In genomic region chr20:31723282-31724078, GRCh38 we compare ENCODE assay signal across 1 cellular context.
TF ChIP-seq lines count a peak whose summit lies in the region.

No MANE protein-coding gene starts in this region.

TF ChIP-seq in HepG2, 621 proteins besides CTCF, POLR2A, EP300 and RAD21 (continued from another document and continues in another):
- peak; percentile 99 for TF ChIP-seq MAZ (IDR thresholded peaks at IDR 0.05; ENCODE audit: borderline replicate concordance, low read depth, low read length)
- peak; percentile 100 for TF ChIP-seq MAZ (CRISPR knock-in tag; IDR thresholded peaks at IDR 0.05; ENCODE audit: low read depth)
- peak; percentile 32; the same call in 1 of the 2 replicates for TF ChIP-seq ZBTB21 (CRISPR knock-in tag; IDR thresholded peaks at IDR 0.05)
- TF ChIP-seq DZIP1 (CRISPR knock-in tag; IDR thresholded peaks at IDR 0.05) = no peak
- TF ChIP-seq DR1 (CRISPR knock-in tag; IDR thresholded peaks at IDR 0.05) = peak; percentile 84
- TF ChIP-seq PRMT3 (CRISPR knock-in tag; IDR thresholded peaks at IDR 0.05; ENCODE audit: borderline replicate concordance, low read depth) = peak; percentile 84; the same call in 1 of the 2 replicates
- TF ChIP-seq FOXA3 (CRISPR knock-in tag; IDR thresholded peaks at IDR 0.05) = peak; percentile 70
- no peak for TF ChIP-seq GPBP1L1 (CRISPR knock-in tag; IDR thresholded peaks at IDR 0.05)
- peak; percentile 85 for TF ChIP-seq SAFB2 (CRISPR knock-in tag; IDR thresholded peaks at IDR 0.05; ENCODE audit: borderline replicate concordance, low read depth)
- TF ChIP-seq KLF12 (CRISPR knock-in tag; IDR thresholded peaks at IDR 0.05; ENCODE audit: borderline replicate concordance) = peak; percentile 92; the same call in 1 of the 2 replicates
- TF ChIP-seq PHF21A (CRISPR knock-in tag; IDR thresholded peaks at IDR 0.05) = peak; percentile 81
- TF ChIP-seq ZFP82 (CRISPR knock-in tag; IDR thresholded peaks at IDR 0.05; ENCODE audit: borderline replicate concordance) = peak; percentile 95
- peak; percentile 75; the same call in 2 of the 3 replicates for TF ChIP-seq MXI1 (IDR thresholded peaks at IDR 0.05; ENCODE audit: borderline replicate concordance, low read depth, low read length)
- TF ChIP-seq ZMYM4 (CRISPR knock-in tag; IDR thresholded peaks at IDR 0.05) = peak; percentile 89
- TF ChIP-seq FOXK1 (CRISPR knock-in tag; IDR thresholded peaks at IDR 0.05; ENCODE audit: borderline replicate concordance, low read depth) = peak; percentile 12
- peak; percentile 68 for TF ChIP-seq TFDP1 (CRISPR knock-in tag; IDR thresholded peaks at IDR 0.05; ENCODE audit: borderline replicate concordance)
- TF ChIP-seq PHF8 (CRISPR knock-in tag; IDR thresholded peaks at IDR 0.05) = peak; percentile 94
- peak; percentile 91 for TF ChIP-seq ZNF563 (CRISPR knock-in tag; IDR thresholded peaks at IDR 0.05)
- peak; percentile 74; the same call in 1 of the 2 replicates for TF ChIP-seq ZNF704 (CRISPR knock-in tag; IDR thresholded peaks at IDR 0.05; ENCODE audit: borderline replicate concordance)
- TF ChIP-seq ZSCAN22 (CRISPR knock-in tag; IDR thresholded peaks at IDR 0.05) = no peak; the same call in none of the 2 replicates
- TF ChIP-seq AKAP8 (CRISPR knock-in tag; IDR thresholded peaks at IDR 0.05) = 0 out of 2 replicates have a peak, but pooled peaks have one; percentile 86
- peak; percentile 51; the same call in 1 of the 2 replicates for TF ChIP-seq MZF1 (CRISPR knock-in tag; IDR thresholded peaks at IDR 0.05; ENCODE audit: borderline replicate concordance)
- TF ChIP-seq ZXDC (CRISPR knock-in tag; IDR thresholded peaks at IDR 0.05) = 0 out of 2 replicates have a peak, but pooled peaks have one; percentile 69
- peak; percentile 57; the same call in 1 of the 2 replicates for TF ChIP-seq ZFP37 (CRISPR knock-in tag; IDR thresholded peaks at IDR 0.05; ENCODE audit: borderline replicate concordance)
- TF ChIP-seq FOXJ3 (CRISPR knock-in tag; IDR thresholded peaks at IDR 0.05; ENCODE audit: borderline replicate concordance) = peak; percentile 44
- 0 out of 2 replicates have a peak, but pooled peaks have one; percentile 0 for TF ChIP-seq ZSCAN29 (CRISPR knock-in tag; conservative IDR thresholded peaks at IDR 0.05)
- TF ChIP-seq ZNF768 (CRISPR knock-in tag; IDR thresholded peaks at IDR 0.05) = peak; percentile 77; the same call in 1 of the 2 replicates
- TF ChIP-seq ZNF878 (CRISPR knock-in tag; IDR thresholded peaks at IDR 0.05) = peak; percentile 21; the same call in 1 of the 2 replicates
- peak; percentile 92 for TF ChIP-seq MAX (IDR thresholded peaks at IDR 0.05)
- TF ChIP-seq ERF (CRISPR knock-in tag; IDR thresholded peaks at IDR 0.05) = peak; percentile 78
- TF ChIP-seq ZNF441 (CRISPR knock-in tag; IDR thresholded peaks at IDR 0.05; ENCODE audit: borderline replicate concordance) = no peak; the same call in 1 of the 2 replicates
- TF ChIP-seq ZSCAN25 (CRISPR knock-in tag; IDR thresholded peaks at IDR 0.05) = peak; percentile 81
- peak; percentile 25; the same call in 1 of the 2 replicates for TF ChIP-seq ZNF589 (CRISPR knock-in tag; conservative IDR thresholded peaks at IDR 0.05)
- no peak for TF ChIP-seq E2F2 (CRISPR knock-in tag; IDR thresholded peaks at IDR 0.05; ENCODE audit: borderline replicate concordance)
- TF ChIP-seq KLF6 (CRISPR knock-in tag; IDR thresholded peaks at IDR 0.05) = peak; percentile 14; the same call in 1 of the 2 replicates
- peak; percentile 94 for TF ChIP-seq BORCS8-MEF2B (CRISPR knock-in tag; IDR thresholded peaks at IDR 0.05)
- TF ChIP-seq ZNF468 (CRISPR knock-in tag; IDR thresholded peaks at IDR 0.05) = no peak; the same call in 1 of the 2 replicates
- peak; percentile 98 for TF ChIP-seq ZNF275 (CRISPR knock-in tag; IDR thresholded peaks at IDR 0.05; ENCODE audit: borderline replicate concordance)
- TF ChIP-seq HNRNPK (IDR thresholded peaks at IDR 0.05; ENCODE audit: low read depth, low read length, poor library complexity, severe bottlenecking) = peak; percentile 93
- no peak for TF ChIP-seq NFIB (CRISPR knock-in tag; IDR thresholded peaks at IDR 0.05; ENCODE audit: borderline replicate concordance)
- TF ChIP-seq MED1 (CRISPR knock-in tag; IDR thresholded peaks at IDR 0.05) = peak; percentile 82
- TF ChIP-seq NKX3-1 (CRISPR knock-in tag; IDR thresholded peaks at IDR 0.05) = peak; percentile 91
- TF ChIP-seq ZNF44 (CRISPR knock-in tag; IDR thresholded peaks at IDR 0.05) = peak; percentile 84; the same call in 1 of the 2 replicates
- peak; percentile 77 for TF ChIP-seq ELF3 (CRISPR knock-in tag; IDR thresholded peaks at IDR 0.05)
- TF ChIP-seq MYPOP (CRISPR knock-in tag; IDR thresholded peaks at IDR 0.05) = peak; percentile 77; the same call in 1 of the 2 replicates
- TF ChIP-seq SNAI1 (CRISPR knock-in tag; IDR thresholded peaks at IDR 0.05; ENCODE audit: borderline replicate concordance) = peak; percentile 98
- TF ChIP-seq ZNF766 (CRISPR knock-in tag; IDR thresholded peaks at IDR 0.05; ENCODE audit: borderline replicate concordance) = peak; percentile 73; the same call in 1 of the 2 replicates
- 0 out of 2 replicates have a peak, but pooled peaks have one; percentile 15 for TF ChIP-seq ZFP36L1 (CRISPR knock-in tag; IDR thresholded peaks at IDR 0.05)
